ENCODE assay signal across 8 cellular contexts in genomic region chr14:93984987-93985410, GRCh38. TPM values are rescaled to one million over a fixed set of nuclear protein-coding genes. Genes with fewer than 3 reads are reported as not detected.
A peak's percentile ranks its signal among the peaks of the same experiment; 100 is the strongest.
DNase-seq lines count a peak whose midpoint lies in the region; ATAC-seq, FAIRE-seq and TF ChIP-seq lines count a peak whose summit lies in the region.

No MANE protein-coding gene starts in this region.

- H3K4me3 Mint-ChIP-seq in immature natural killer cell: no peak overlapping the region

- H3K27me3 ChIP-seq in skeletal muscle satellite cell (ENCODE audit: control insufficient read depth, insufficient read depth, low read length): peaks cover 27% of the 10 kb centered on the region

- H3K9me3 Mint-ChIP-seq in immature natural killer cell: no peaks in the 10 kb centered on the region

- H3K4me3 ChIP-seq in fibroblast of villous mesenchyme (ENCODE audit: low read depth, low read length): no peak overlapping the region
- H3K4me3 ChIP-seq in skeletal muscle satellite cell (ENCODE audit: low read length): no peak overlapping the region

- in situ Hi-C loops in GM13977 (cut with MboI; ENCODE audit: low pct_unique_long_range_greater_than_20kb, low sequenced_read_pairs, unreplicated experiment): no loop called here

- no peaks in the 10 kb centered on the region for H3K9me3 ChIP-seq in skeletal muscle satellite cell (replicated peaks; ENCODE audit: low read length)

- no peaks in the 10 kb centered on the region for H3K36me3 ChIP-seq in skeletal muscle satellite cell (ENCODE audit: insufficient read depth, low read length)

- TF ChIP-seq CTCF in GM13977 (IDR thresholded peaks at IDR 0.05; ENCODE audit: extremely low read depth, insufficient read depth, missing control alignments) (peak; percentile 36), fibroblast of villous mesenchyme (IDR thresholded peaks at IDR 0.05; ENCODE audit: insufficient read depth, low read depth, low read length) (peak; percentile 30)

- DNase-seq in GM13977 (ENCODE audit: low spot score) (no peak), RCC 7860 (ENCODE audit: low spot score) (peak; percentile 33), fibroblast of villous mesenchyme (ENCODE audit: low read depth) (peak; percentile 65), immature natural killer cell (no peak)

- H3K4me2 ChIP-seq in skeletal muscle satellite cell (ENCODE audit: low read length): peak overlapping the region; percentile 11

- H3K4me1 ChIP-seq in skeletal muscle satellite cell (ENCODE audit: control insufficient read depth, insufficient read depth, low read length): peaks cover 19% of the 10 kb centered on the region

- no peak overlapping the region for H3K9ac ChIP-seq in skeletal muscle satellite cell (ENCODE audit: low read depth, low read length)

- no peaks in the 10 kb centered on the region for H3K36me3 Mint-ChIP-seq in immature natural killer cell

- no peaks in the 10 kb centered on the region for H3K4me1 Mint-ChIP-seq in immature natural killer cell

- ATAC-seq in GM18520 (IDR thresholded peaks at IDR 0.05; ENCODE audit: unreplicated experiment): no peak
- no peak for ATAC-seq in GM21381 (IDR thresholded peaks at IDR 0.05; ENCODE audit: unreplicated experiment)
- no peak for ATAC-seq in GM19035 (IDR thresholded peaks at IDR 0.05; ENCODE audit: unreplicated experiment)

- FAIRE-seq in RCC 7860 (lab: Jason Lieb, UNC): no peak

- no peak overlapping the region for H3K27ac Mint-ChIP-seq in immature natural killer cell

- H3K27me3 Mint-ChIP-seq in immature natural killer cell (ENCODE audit: low read depth in 3 of 3): peaks cover 2 to 9% (median 5%) of the 10 kb centered on the region in 3 donors

RNA-seq across cellular contexts. Expression of gene ASB2, which starts 8.6 kb away (rescaled TPM):
- total RNA-seq in fibroblast of villous mesenchyme: 0.86 and 1.9 TPM in 2 replicates
- 0.22 TPM in 1 of 2 replicates, not detected in the other for total RNA-seq in skeletal muscle satellite cell (2012; rRNA removed)
- polyA plus RNA-seq in immature natural killer cell: 1 to 10 TPM; 1.4 to 4.2 (median 2.7) TPM

RNA-seq across cellular contexts. Expression of gene CCDC197, which starts 12.1 kb away (rescaled TPM):
- total RNA-seq in fibroblast of villous mesenchyme: not detected in 2 replicates
- not detected in 2 replicates for total RNA-seq in skeletal muscle satellite cell (2012; rRNA removed)
- not detected for polyA plus RNA-seq in immature natural killer cell

RNA-seq across cellular contexts. Expression of gene OTUB2, which starts 41.1 kb away (rescaled TPM):
- total RNA-seq in fibroblast of villous mesenchyme: 0.97 and 1.3 TPM in 2 replicates
- 1.0 and 2.4 TPM in 2 replicates for total RNA-seq in skeletal muscle satellite cell (2012; rRNA removed)
- under 1 TPM in 2 of 3 donors, not detected in 1; 0.22 to 0.33 TPM for polyA plus RNA-seq in immature natural killer cell

RNA-seq across cellular contexts. Expression of gene FAM181A, which starts 57.9 kb away (rescaled TPM):
- total RNA-seq in fibroblast of villous mesenchyme: not detected in 2 replicates
- total RNA-seq in skeletal muscle satellite cell (2012; rRNA removed): not detected in 2 replicates
- not detected for polyA plus RNA-seq in immature natural killer cell

Comparison
In these comparisons a context has a peak if more than half of its experiments do, and no peak if none do; other contexts are left out.
1. DNase-seq: peak in RCC 7860 (single experiment) and fibroblast of villous mesenchyme (single experiment); none in GM13977 (single experiment) and immature natural killer cell (0 of 3).